ENCODE assay signal across 19 cellular contexts in the genomic region with DNA sequence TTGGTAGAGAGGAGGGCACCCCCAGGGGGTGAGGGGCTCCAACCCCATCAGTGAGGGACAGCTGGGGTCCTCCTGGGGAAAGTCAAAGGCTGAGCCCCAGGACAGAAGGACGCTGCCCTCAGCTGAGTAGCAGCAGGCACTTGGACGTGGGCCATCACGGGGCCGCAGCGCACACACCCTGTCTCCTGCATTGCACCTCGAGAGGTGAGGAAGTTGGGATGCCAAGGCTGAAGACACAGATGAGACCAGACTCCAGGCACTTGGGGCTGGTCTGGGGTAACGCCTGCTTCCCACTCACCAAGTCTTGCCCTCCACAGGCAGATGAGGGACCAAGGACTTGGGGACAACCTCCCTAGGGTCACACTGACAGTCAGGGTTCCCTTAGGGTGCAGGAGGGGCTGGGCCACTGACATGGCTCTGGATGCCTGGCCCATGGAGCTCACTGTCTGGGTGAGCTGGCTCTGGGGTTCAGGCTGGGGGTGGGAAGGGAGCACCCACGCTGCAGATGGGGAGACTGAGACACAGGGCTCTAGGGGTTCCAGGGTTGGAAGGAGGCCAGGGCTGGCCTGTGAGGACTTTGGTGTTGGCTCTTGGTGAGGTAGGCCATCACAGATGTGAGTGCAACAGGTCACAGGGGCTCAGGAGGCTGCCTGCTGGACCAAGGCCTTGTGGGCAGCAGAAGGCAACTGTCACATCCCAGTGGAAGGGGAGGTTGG.
"Had no signal": no experiment of that assay in that cellular context is flagged by ENCODE, and none has a peak within 500 bp of the region (broad histone marks: within the 10 kb centered on the region; RNA-seq: fewer than 3 reads in every experiment).

No MANE protein-coding gene starts in this region.

- H3K4me1 ChIP-seq: parathyroid adenoma had no signal

- H3K4me3 ChIP-seq: gastroesophageal sphincter, left ventricle myocardium inferior, psoas muscle, tibial artery, upper lobe of right lung had no signal

- H3K27me3 ChIP-seq: gastroesophageal sphincter, tibial artery, upper lobe of right lung had no signal

- H3K9me3 ChIP-seq: upper lobe of right lung had no signal

- H3K4me3 Mint-ChIP-seq: activated naive CD4-positive, alpha-beta T cell treated with anti-CD3 and anti-CD28 coated beads, Interleukin-2, amount 10 ng/mL, durations not matched to agents 7 days and 5 days; nephron progenitor cell; stimulated activated naive CD8-positive, alpha-beta T cell treated with anti-CD3 and anti-CD28 coated beads, Interleukin-15, Interleukin-2, amounts not matched to agents 100 ng/mL and 50 ng/mL, for 24 hours had no signal

- DNase-seq: activated CD4-positive, alpha-beta T cell treated with anti-CD3 and anti-CD28 coated beads for 4 hours; activated CD4-positive, alpha-beta T cell treated with anti-CD3 and anti-CD28 coated beads, Interleukin-2, amount 50 U/mL, for 4 hours; activated gamma-delta T cell; activated naive CD4-positive, alpha-beta T cell treated with anti-CD3 and anti-CD28 coated beads, Interleukin-2, amount 10 ng/mL, durations not matched to agents 7 days and 5 days; activated T-cell treated with anti-CD3 and anti-CD28 coated beads for 4 hours; amniotic stem cell; caudate nucleus; left ventricle myocardium inferior; naive B cell; nephron progenitor cell; stimulated activated CD4-positive, alpha-beta T cell treated with anti-CD3 and anti-CD28 coated beads, Interleukin-2, amount 100 ng/mL, for 48 hours; substantia nigra; T-helper 1 cell; tibial artery; upper lobe of right lung had no signal

- H3K27ac ChIP-seq: gastroesophageal sphincter, left ventricle myocardium inferior, parathyroid adenoma, psoas muscle, tibial artery, upper lobe of right lung had no signal

- H3K36me3 ChIP-seq: gastroesophageal sphincter, left ventricle myocardium inferior, upper lobe of right lung had no signal

- H3K27ac Mint-ChIP-seq: activated naive CD4-positive, alpha-beta T cell treated with anti-CD3 and anti-CD28 coated beads, Interleukin-2, amount 10 ng/mL, durations not matched to agents 7 days and 5 days; naive B cell; nephron progenitor cell; stimulated activated naive CD8-positive, alpha-beta T cell treated with anti-CD3 and anti-CD28 coated beads, Interleukin-15, Interleukin-2, amounts not matched to agents 100 ng/mL and 50 ng/mL, for 24 hours had no signal
